ENCODE assay signal across 8 cellular contexts in genomic region chrX:74293343-74293946, GRCh38. TPM values are rescaled to one million over a fixed set of nuclear protein-coding genes. Genes with fewer than 3 reads are reported as not detected.
A peak's percentile ranks its signal among the peaks of the same experiment; 100 is the strongest.
DNase-seq lines count a peak whose midpoint lies in the region; ATAC-seq and TF ChIP-seq lines count a peak whose summit lies in the region.

No MANE protein-coding gene starts in this region.

- peak; percentile 37 for ATAC-seq in activated naive CD8-positive, alpha-beta T cell treated with anti-CD3 and anti-CD28 coated beads, Interleukin-2, amount 50 U/mL, for 24 hours
- peak; percentile 53 to 86 (median 80) for ATAC-seq in heart left ventricle

- H3K4me1 ChIP-seq in heart left ventricle (peaks cover 0 to 12% (median 6%) of the 10 kb centered on the region in 12 donors), trophoblast cell (ENCODE audit: control insufficient read depth in 1 of 2, insufficient read depth in 2 of 2, low read length in 2 of 2) (no peaks in the 10 kb centered on the region), tibial artery (peaks cover 0 to 10% (median 0%) of the 10 kb centered on the region in 4 donors)

- H3K27me3 Mint-ChIP-seq in activated naive CD8-positive, alpha-beta T cell treated with anti-CD3 and anti-CD28 coated beads, Interleukin-2, amount 50 U/mL, for 24 hours, result no peaks in the 10 kb centered on the region

- H3K4me3 Mint-ChIP-seq in activated naive CD8-positive, alpha-beta T cell treated with anti-CD3 and anti-CD28 coated beads, Interleukin-2, amount 50 U/mL, for 24 hours, result peak overlapping the region; percentile 95

- peaks cover 15% of the 10 kb centered on the region for H3K36me3 Mint-ChIP-seq in activated naive CD8-positive, alpha-beta T cell treated with anti-CD3 and anti-CD28 coated beads, Interleukin-2, amount 50 U/mL, for 24 hours (ENCODE audit: low read depth)

- no peak overlapping the region for H4K91ac ChIP-seq in trophoblast cell (ENCODE audit: low read depth, low read length)

- TF ChIP-seq CTCF in GM20000 (IDR thresholded peaks at IDR 0.05; ENCODE audit: extremely low read depth, missing control alignments) (no peak), heart left ventricle (IDR thresholded peaks at IDR 0.05) (no peak), tibial artery (IDR thresholded peaks at IDR 0.05) (no peak)

- 1 to 31% (median 13%) methylated on average over 22 to 25 of the region's 25 CpGs for WGBS in heart left ventricle, 4 donors
- no CpG with 5 or more reads among the region's 25 CpGs for WGBS in trophoblast cell (ENCODE audit: extremely low coverage, insufficient coverage, insufficient read length)

- H3K9me3 ChIP-seq in heart left ventricle, result no peaks in the 10 kb centered on the region
- H3K9me3 ChIP-seq in trophoblast cell (ENCODE audit: insufficient read depth, low read depth, low read length), result no peaks in the 10 kb centered on the region
- H3K9me3 ChIP-seq in tibial artery, result no peaks in the 10 kb centered on the region

- H3K79me1 ChIP-seq in trophoblast cell (ENCODE audit: low read length), result peaks cover 16% of the 10 kb centered on the region

- H3K36me3 ChIP-seq in heart left ventricle (no peaks in the 10 kb centered on the region), trophoblast cell (ENCODE audit: control insufficient read depth in 1 of 2, insufficient read depth in 2 of 2, low read length in 2 of 2) (peaks cover 0 to 2% of the 10 kb centered on the region in 2 experiments), tibial artery (no peaks in the 10 kb centered on the region)

- peak in 1 of 2 donors; percentile 41 for TF ChIP-seq POLR2A in heart left ventricle (IDR thresholded peaks at IDR 0.05)

- peak overlapping the region; percentile 98 for H3K4me2 ChIP-seq in trophoblast cell (ENCODE audit: low read length)

- H3K27ac ChIP-seq in heart left ventricle (peak overlapping the region in 11 of 12 donors; percentile 86 to 94 (median 91)), trophoblast cell (ENCODE audit: low read depth, low read length) (peak overlapping the region; percentile 51), tibial artery (peak overlapping the region; percentile 88 to 95)

- DNase-seq in AML-193 (lab: John Stamatoyannopoulos, UW), result peak; percentile 55 to 59
- DNase-seq in GM20000 (ENCODE audit: low spot score), result peak; percentile 66
- peak; percentile 36 for DNase-seq in NCI-H1417 treated with DMSO at 0.1 percent for 48 hours (lab: John Stamatoyannopoulos, UW)
- DNase-seq in SW480 (ENCODE audit: low spot score), result peak; percentile 81
- peak; percentile 65 for DNase-seq in activated naive CD8-positive, alpha-beta T cell treated with anti-CD3 and anti-CD28 coated beads, Interleukin-2, amount 50 U/mL, for 24 hours
- peak; percentile 80 to 88 (median 85) for DNase-seq in heart left ventricle
- peak; percentile 54 to 72 for DNase-seq in trophoblast cell
- DNase-seq in tibial artery, result peak; percentile 61 to 88

- H3K18ac ChIP-seq in trophoblast cell (ENCODE audit: low read length), result no peak overlapping the region

- peak overlapping the region; percentile 81 for H3K9ac ChIP-seq in trophoblast cell (ENCODE audit: low read length)

- H4K8ac ChIP-seq in trophoblast cell (ENCODE audit: low read depth, low read length), result no peak overlapping the region

- no peak overlapping the region for H3K14ac ChIP-seq in trophoblast cell (ENCODE audit: low read length)

- no peak overlapping the region for H2BK5ac ChIP-seq in trophoblast cell (ENCODE audit: low read depth, low read length, poor library complexity)

- H2AK5ac ChIP-seq in trophoblast cell (ENCODE audit: low read length), result no peak overlapping the region

- H2BK12ac ChIP-seq in trophoblast cell (ENCODE audit: low read length), result no peak overlapping the region

- no peak overlapping the region for H2BK120ac ChIP-seq in trophoblast cell (ENCODE audit: insufficient read depth, low read length, poor library complexity)

- no peak overlapping the region for H4K12ac ChIP-seq in trophoblast cell (ENCODE audit: low read depth, low read length)

- H3K4me1 Mint-ChIP-seq in activated naive CD8-positive, alpha-beta T cell treated with anti-CD3 and anti-CD28 coated beads, Interleukin-2, amount 50 U/mL, for 24 hours, result peaks cover 23% of the 10 kb centered on the region

- H2AFZ ChIP-seq in trophoblast cell (ENCODE audit: insufficient read depth, low read length, poor library complexity), result no peak overlapping the region

- H3K79me2 ChIP-seq in trophoblast cell (ENCODE audit: control insufficient read depth, insufficient read depth, low read length, poor library complexity), result peaks cover 18% of the 10 kb centered on the region

- H3K27ac Mint-ChIP-seq in activated naive CD8-positive, alpha-beta T cell treated with anti-CD3 and anti-CD28 coated beads, Interleukin-2, amount 50 U/mL, for 24 hours, result peak overlapping the region; percentile 77

- H3K27me3 ChIP-seq in heart left ventricle (peaks cover 0 to 5% (median 0%) of the 10 kb centered on the region in 9 donors), trophoblast cell (ENCODE audit: insufficient read depth, low read length) (no peaks in the 10 kb centered on the region), tibial artery (no peaks in the 10 kb centered on the region)

- no peak overlapping the region for H3K23ac ChIP-seq in trophoblast cell (ENCODE audit: low read length)

- intact Hi-C loops in heart left ventricle (cut with DNase I) (loop anchor here in 3 of 10 donors (2.0 to 5.0 kb wide), 4 partner anchors 49 to 244 kb away; partner anchors contain the start of gene SLC16A2 (in 1 of the 3)), tibial artery (cut with DNase I; ENCODE audit: low total_unique reads) (no loop called here)

- H3K4me3 ChIP-seq in heart left ventricle (peak overlapping the region; percentile 45 to 84 (median 68)), trophoblast cell (ENCODE audit: low read depth, low read length) (peak overlapping the region; percentile 73), tibial artery (peak overlapping the region; percentile 65 to 73)

- H3K9me3 Mint-ChIP-seq in activated naive CD8-positive, alpha-beta T cell treated with anti-CD3 and anti-CD28 coated beads, Interleukin-2, amount 50 U/mL, for 24 hours, result no peaks in the 10 kb centered on the region

- no peak overlapping the region for H3K4ac ChIP-seq in trophoblast cell (ENCODE audit: low read depth, low read length)

RNA-seq across cellular contexts. Expression of gene ZCCHC13, which starts 10.5 kb away (rescaled TPM):
- total RNA-seq in heart left ventricle, result not detected
- polyA plus RNA-seq in heart left ventricle, result not detected
- polyA plus RNA-seq in trophoblast cell (2013), result not detected in 2 replicates

Comparison
In these comparisons a context has a peak if more than half of its experiments do, and no peak if none do; other contexts are left out.
1. Peak in every context shown above with its lines: DNase-seq, ATAC-seq, H3K4me3 ChIP-seq and H3K27ac ChIP-seq.